ENCODE assay signal across 22 cellular contexts in genomic region chr16:81945665-81946064, GRCh38.
A peak's percentile ranks its signal among the peaks of the same experiment; 100 is the strongest.
DNase-seq lines count a peak whose midpoint lies in the region; ATAC-seq and TF ChIP-seq lines count a peak whose summit lies in the region.
"Had no signal": no experiment of that assay in that cellular context is flagged by ENCODE, and none has a peak within 500 bp of the region (broad histone marks: within the 10 kb centered on the region; RNA-seq: fewer than 3 reads in every experiment).

No MANE protein-coding gene starts in this region.

- intact Hi-C loops in IMR-90 (cut with micrococcal nuclease), result no loop called here

- POLR2A ChIA-PET in IMR-90 (lab: Charles Lee; ENCODE audit: unreplicated experiment), result no interaction called here

- H3K14ac ChIP-seq in IMR-90 (replicated peaks; ENCODE audit: low read depth, low read length), result no peak overlapping the region

- H3K27ac Mint-ChIP-seq in activated CD8-positive, alpha-beta memory T cell treated with anti-CD3 and anti-CD28 coated beads, Interleukin-2, amount 10 ng/mL, durations not matched to agents 7 days and 5 days, result no peak overlapping the region
- H3K27ac Mint-ChIP-seq: activated CD8-positive, alpha-beta T cell treated with anti-CD3 and anti-CD28 coated beads for 36 hours; brain; dendritic cell treated with granulocyte-macrophage colony-stimulating factor and Interleukin-4, amounts not matched to agents 40 ng/mL and 50 ng/mL, for 4 days; mesothelial cell of epicardium; T-helper 2 cell treated with Interferon-gamma antibody and Interleukin-4, amounts not matched to agents 5 μg/mL and 100 μg/mL, for 36 hours; WTC11 had no signal

- no CpG with 5 or more reads among the region's 1 CpG for WGBS in IMR-90 (ENCODE audit: extremely low coverage in 2 of 2, insufficient read length in 1 of 2), 2 experiments

- in situ Hi-C loops in IMR-90 (cut with MboI; ENCODE audit: low sequenced_read_pairs), result no loop called here

- peak overlapping the region; percentile 5 for H2AFZ ChIP-seq in IMR-90 (replicated peaks; ENCODE audit: low read length, poor library complexity)

- no peaks in the 10 kb centered on the region for H3K9me1 ChIP-seq in IMR-90 (ENCODE audit: insufficient read depth, low read length)

- H2BK20ac ChIP-seq in IMR-90 (ENCODE audit: low read depth, low read length), result no peak overlapping the region

- no TSS peak for BruUV-seq in IMR-90 (replicated peaks; lab: Mats Ljungman, UMichigan)

- DNase-seq in AG10803 (ENCODE audit: low read depth) (peak; percentile 87), IMR-90 (peak; percentile 12), fibroblast of mammary gland (ENCODE audit: low read depth) (peak; percentile 53), skeletal muscle cell (ENCODE audit: low read depth) (peak; percentile 14), cerebellum (ENCODE audit: low spot score) (no peak), NCI-H526 (lab: John Stamatoyannopoulos, UW) (no peak), NCI-H187 (lab: John Stamatoyannopoulos, UW) (no peak)
- no peak for DNase-seq in activated CD8-positive, alpha-beta memory T cell treated with anti-CD3 and anti-CD28 coated beads, Interleukin-2, amount 10 ng/mL, durations not matched to agents 7 days and 5 days
- DNase-seq: activated CD8-positive, alpha-beta T cell treated with anti-CD3 and anti-CD28 coated beads for 36 hours; activated naive CD4-positive, alpha-beta T cell treated with anti-CD3 and anti-CD28 coated beads, Interleukin-2, amount 50 U/mL, for 16 hours; activated T-cell treated with anti-CD3 and anti-CD28 coated beads, Interleukin-2, amount 50 U/mL, for 4 hours; gastrocnemius medialis; NCI-H1436 treated with DMSO at 0.1 percent for 48 hours; NCI-H774; SIG-M5; spleen had no signal

- H3K27me3 ChIP-seq in IMR-90 (ENCODE audit: control insufficient read depth, insufficient read depth, low read length), result peaks cover 2% of the 10 kb centered on the region
- H3K27me3 ChIP-seq: BLaER1, gastrocnemius medialis, spleen had no signal

- CTCF ChIA-PET in IMR-90 (lab: Yijun Ruan, JAX), result no interaction called here
- CTCF ChIA-PET in activated CD8-positive, alpha-beta memory T cell treated with anti-CD3 and anti-CD28 coated beads, Interleukin-2, amount 10 ng/mL, durations not matched to agents 7 days and 5 days (lab: Charles Lee), result no interaction called here

- no peak for TF ChIP-seq POLR2A in IMR-90 (IDR thresholded peaks at IDR 0.05; ENCODE audit: low read depth, low read length)

- no peak for TF ChIP-seq RAD21 in IMR-90 (IDR thresholded peaks at IDR 0.05; ENCODE audit: low read length)

- ATAC-seq in IMR-90 (ENCODE audit: low read depth), result no peak
- ATAC-seq in activated CD8-positive, alpha-beta memory T cell treated with anti-CD3 and anti-CD28 coated beads, Interleukin-2, amount 10 ng/mL, durations not matched to agents 7 days and 5 days, result no peak
- ATAC-seq: activated CD8-positive, alpha-beta T cell treated with anti-CD3 and anti-CD28 coated beads for 36 hours; activated T-cell treated with anti-CD3 and anti-CD28 coated beads, Interleukin-2, amount 50 U/mL, for 4 hours; gastrocnemius medialis; WTC11 had no signal

- H3K27ac ChIP-seq in IMR-90 (ENCODE audit: insufficient read depth, low read length), result no peak overlapping the region
- H3K27ac ChIP-seq: BLaER1, gastrocnemius medialis, spleen had no signal

- H3K9ac ChIP-seq in IMR-90 (ENCODE audit: low read depth, low read length), result no peak overlapping the region
- H3K9ac ChIP-seq: BLaER1 had no signal

- no peaks in the 10 kb centered on the region for H3K36me3 ChIP-seq in IMR-90 (ENCODE audit: control insufficient read depth, insufficient read depth, low read length)
- H3K36me3 ChIP-seq: gastrocnemius medialis had no signal

- no peaks in the 10 kb centered on the region for H3K79me1 ChIP-seq in IMR-90 (ENCODE audit: low read depth in 1 of 2, low read length in 2 of 2)

- H3K4ac ChIP-seq in IMR-90 (ENCODE audit: low read depth, low read length), result no peak overlapping the region

- TF ChIP-seq CTCF in AG10803 (conservative IDR thresholded peaks at IDR 0.05; ENCODE audit: low read length) (no peak), IMR-90 (conservative IDR thresholded peaks at IDR 0.05; ENCODE audit: low read depth, low read length) (no peak), fibroblast of mammary gland (conservative IDR thresholded peaks at IDR 0.05; ENCODE audit: control insufficient read depth, insufficient read depth, low read depth, low read length) (no peak)

- no peak overlapping the region for H3K18ac ChIP-seq in IMR-90 (ENCODE audit: low read depth, low read length)

- no peak overlapping the region for H3K23ac ChIP-seq in IMR-90 (ENCODE audit: low read depth, low read length)

- H3K4me3 Mint-ChIP-seq in activated CD8-positive, alpha-beta memory T cell treated with anti-CD3 and anti-CD28 coated beads, Interleukin-2, amount 10 ng/mL, durations not matched to agents 7 days and 5 days, result no peak overlapping the region
- H3K4me3 Mint-ChIP-seq: activated CD8-positive, alpha-beta T cell treated with anti-CD3 and anti-CD28 coated beads for 36 hours; activated T-cell treated with anti-CD3 and anti-CD28 coated beads, Interleukin-2, amount 50 U/mL, for 4 hours; brain; dendritic cell treated with granulocyte-macrophage colony-stimulating factor and Interleukin-4, amounts not matched to agents 40 ng/mL and 50 ng/mL, for 4 days; mesothelial cell of epicardium; T-helper 2 cell treated with Interferon-gamma antibody and Interleukin-4, amounts not matched to agents 5 μg/mL and 100 μg/mL, for 36 hours; WTC11 had no signal

- H4K20me1 ChIP-seq in IMR-90 (ENCODE audit: insufficient read depth, low read length), result no peaks in the 10 kb centered on the region
- H4K20me1 ChIP-seq: BLaER1 had no signal

- no peak overlapping the region for H2BK15ac ChIP-seq in IMR-90 (ENCODE audit: low read depth, low read length)

- H2AK5ac ChIP-seq in IMR-90 (ENCODE audit: low read depth, low read length), result no peak overlapping the region

- H3K4me3 ChIP-seq in AG10803 (ENCODE audit: low read length), result no peak overlapping the region; the same call in 1 of the 2 replicates
- no peak overlapping the region for H3K4me3 ChIP-seq in IMR-90 (ENCODE audit: insufficient read depth, low read depth, low read length)
- H3K4me3 ChIP-seq in fibroblast of mammary gland (ENCODE audit: control insufficient read depth, low read depth, low read length), result no peak overlapping the region
- H3K4me3 ChIP-seq in skeletal muscle cell (ENCODE audit: low read depth, low read length), result no peak overlapping the region
- H3K4me3 ChIP-seq: BLaER1, gastrocnemius medialis, spleen had no signal

- H3K9me3 ChIP-seq in IMR-90 (ENCODE audit: control insufficient read depth, insufficient read depth, low read length), result no peaks in the 10 kb centered on the region
- H3K9me3 ChIP-seq: BLaER1, gastrocnemius medialis had no signal

- peaks cover 51% of the 10 kb centered on the region for H3K36me3 Mint-ChIP-seq in activated CD8-positive, alpha-beta memory T cell treated with anti-CD3 and anti-CD28 coated beads, Interleukin-2, amount 10 ng/mL, durations not matched to agents 7 days and 5 days
- H3K36me3 Mint-ChIP-seq: brain, mesothelial cell of epicardium, WTC11 had no signal

- no peak overlapping the region for H2BK120ac ChIP-seq in IMR-90 (ENCODE audit: low read depth, low read length)

- peaks cover 3% of the 10 kb centered on the region for H3K9me3 Mint-ChIP-seq in activated CD8-positive, alpha-beta memory T cell treated with anti-CD3 and anti-CD28 coated beads, Interleukin-2, amount 10 ng/mL, durations not matched to agents 7 days and 5 days (ENCODE audit: low read depth)
- H3K9me3 Mint-ChIP-seq: WTC11 had no signal

- no peaks in the 10 kb centered on the region for H3K27me3 Mint-ChIP-seq in activated CD8-positive, alpha-beta memory T cell treated with anti-CD3 and anti-CD28 coated beads, Interleukin-2, amount 10 ng/mL, durations not matched to agents 7 days and 5 days
- H3K27me3 Mint-ChIP-seq: activated CD8-positive, alpha-beta T cell treated with anti-CD3 and anti-CD28 coated beads for 36 hours; brain; dendritic cell treated with granulocyte-macrophage colony-stimulating factor and Interleukin-4, amounts not matched to agents 40 ng/mL and 50 ng/mL, for 4 days had no signal

- H3K4me1 Mint-ChIP-seq in activated CD8-positive, alpha-beta memory T cell treated with anti-CD3 and anti-CD28 coated beads, Interleukin-2, amount 10 ng/mL, durations not matched to agents 7 days and 5 days, result peaks cover 4% of the 10 kb centered on the region

- no peak overlapping the region for H3K56ac ChIP-seq in IMR-90 (ENCODE audit: extremely low read depth, insufficient read depth, low read length)

- no peak overlapping the region for H3K4me2 ChIP-seq in IMR-90 (ENCODE audit: low read depth, low read length)
- H3K4me2 ChIP-seq: BLaER1 had no signal

- no peak overlapping the region for H4K91ac ChIP-seq in IMR-90 (ENCODE audit: insufficient read depth, low read depth, low read length)

- H3K4me1 ChIP-seq in IMR-90 (ENCODE audit: control insufficient read depth, insufficient read depth, low read length), result peaks cover 3% of the 10 kb centered on the region
- H3K4me1 ChIP-seq: BLaER1, gastrocnemius medialis, spleen had no signal

- H4K5ac ChIP-seq in IMR-90 (ENCODE audit: low read depth, low read length), result no peak overlapping the region

- dilution Hi-C loops in IMR-90 (cut with HindIII; ENCODE audit: low sequenced_read_pairs, unreplicated experiment), result no loop called here

- H4K8ac ChIP-seq in IMR-90 (ENCODE audit: low read depth in 2 of 2, low read length in 2 of 2), result no peak overlapping the region

- no peak overlapping the region for H2AK9ac ChIP-seq in IMR-90 (replicated peaks; ENCODE audit: low read depth, low read length, poor library complexity)

- H2BK5ac ChIP-seq in IMR-90 (ENCODE audit: low read depth, low read length, poor library complexity, severe bottlenecking), result peak overlapping the region; percentile 41

TF ChIP-seq in IMR-90, 13 proteins besides CTCF, POLR2A, EP300 and RAD21 (continues in another document):
- TF ChIP-seq RCOR1 (IDR thresholded peaks at IDR 0.05; ENCODE audit: insufficient replicate concordance, low read length), result no peak
- TF ChIP-seq CEBPB (IDR thresholded peaks at IDR 0.05; ENCODE audit: low read depth, low read length), result no peak
- TF ChIP-seq SMC3 (IDR thresholded peaks at IDR 0.05; ENCODE audit: low read depth, low read length), result no peak
- no peak for TF ChIP-seq NFE2L2 (IDR thresholded peaks at IDR 0.05; ENCODE audit: low read depth, low read length)
- TF ChIP-seq MAZ (IDR thresholded peaks at IDR 0.05; ENCODE audit: borderline replicate concordance, low read depth, low read length), result no peak
- no peak for TF ChIP-seq CHD1 (IDR thresholded peaks at IDR 0.05; ENCODE audit: low read depth, low read length)
- TF ChIP-seq MXI1 (IDR thresholded peaks at IDR 0.05; ENCODE audit: borderline replicate concordance, low read depth, low read length), result no peak
- TF ChIP-seq, protein P1, sequence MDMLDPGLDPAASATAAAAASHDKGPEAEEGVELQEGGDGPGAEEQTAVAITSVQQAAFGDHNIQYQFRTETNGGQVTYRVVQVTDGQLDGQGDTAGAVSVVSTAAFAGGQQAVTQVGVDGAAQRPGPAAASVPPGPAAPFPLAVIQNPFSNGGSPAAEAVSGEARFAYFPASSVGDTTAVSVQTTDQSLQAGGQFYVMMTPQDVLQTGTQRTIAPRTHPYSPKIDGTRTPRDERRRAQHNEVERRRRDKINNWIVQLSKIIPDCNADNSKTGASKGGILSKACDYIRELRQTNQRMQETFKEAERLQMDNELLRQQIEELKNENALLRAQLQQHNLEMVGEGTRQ (IDR thresholded peaks at IDR 0.05; ENCODE audit: low read depth, low read length), result no peak

Comparison
In these comparisons a context has a peak if more than half of its experiments do, and no peak if none do; other contexts are left out.
1. DNase-seq: peak in AG10803 (single experiment), IMR-90 (single experiment), fibroblast of mammary gland (single experiment) and skeletal muscle cell (single experiment); none in activated CD8-positive, alpha-beta memory T cell treated with anti-CD3 and anti-CD28 coated beads, Interleukin-2, amount 10 ng/mL, durations not matched to agents 7 days and 5 days (single experiment), cerebellum (single experiment), NCI-H526 (0 of 2) and NCI-H187 (0 of 2).